1 cellular context compared by ENCODE assay signal in genomic region chr2:216571909-216572513, GRCh38.
TF ChIP-seq lines count a peak whose summit lies in the region.

No MANE protein-coding gene starts in this region.

TF ChIP-seq in HepG2, 621 proteins besides CTCF, POLR2A, EP300 and RAD21 (continued from another document and continues in another):
- TF ChIP-seq ZNF639 (CRISPR knock-in tag; conservative IDR thresholded peaks at IDR 0.05) (no peak), ZNF230 (CRISPR knock-in tag; IDR thresholded peaks at IDR 0.05) (no peak), BATF2 (CRISPR knock-in tag; IDR thresholded peaks at IDR 0.05) (no peak), NR2C2 (CRISPR knock-in tag; IDR thresholded peaks at IDR 0.05; ENCODE audit: borderline replicate concordance) (no peak), ZEB1 (IDR thresholded peaks at IDR 0.05; ENCODE audit: insufficient replicate concordance, low read depth) (no peak), CBX5 (CRISPR knock-in tag; IDR thresholded peaks at IDR 0.05; ENCODE audit: borderline replicate concordance) (no peak), ZFX (CRISPR knock-in tag; IDR thresholded peaks at IDR 0.05; ENCODE audit: low read depth) (no peak), ZNF235 (CRISPR knock-in tag; IDR thresholded peaks at IDR 0.05; ENCODE audit: borderline replicate concordance) (no peak), BCLAF1 (IDR thresholded peaks at IDR 0.05) (no peak), TIGD3 (CRISPR knock-in tag; IDR thresholded peaks at IDR 0.05; ENCODE audit: borderline replicate concordance) (no peak), ZBTB2 (CRISPR knock-in tag; IDR thresholded peaks at IDR 0.05; ENCODE audit: low read depth) (no peak), NBN (conservative IDR thresholded peaks at IDR 0.05) (no peak), ZNF557 (CRISPR knock-in tag; IDR thresholded peaks at IDR 0.05) (no peak), TEAD2 (CRISPR knock-in tag; IDR thresholded peaks at IDR 0.05) (no peak), HOMEZ (CRISPR knock-in tag; IDR thresholded peaks at IDR 0.05; ENCODE audit: low read depth) (0 out of 2 replicates have a peak, but pooled peaks have one; percentile 1), ZNF800 (CRISPR knock-in tag; IDR thresholded peaks at IDR 0.05) (no peak), RXRA (CRISPR knock-in tag; IDR thresholded peaks at IDR 0.05) (0 out of 2 replicates have a peak, but pooled peaks have one; percentile 20), ZNF234 (CRISPR knock-in tag; conservative IDR thresholded peaks at IDR 0.05) (no peak), SMAD9 (CRISPR knock-in tag; IDR thresholded peaks at IDR 0.05) (no peak), AHDC1 (CRISPR knock-in tag; IDR thresholded peaks at IDR 0.05; ENCODE audit: borderline replicate concordance) (peak; percentile 72; the same call in 1 of the 2 replicates), ELF4 (CRISPR knock-in tag; IDR thresholded peaks at IDR 0.05; ENCODE audit: borderline replicate concordance) (no peak), EZH2 (conservative IDR thresholded peaks at IDR 0.05; ENCODE audit: low read depth, low read length) (no peak), ZNF225 (CRISPR knock-in tag; IDR thresholded peaks at IDR 0.05) (no peak), CBX2 (IDR thresholded peaks at IDR 0.05; ENCODE audit: low read depth, low read length) (no peak), CBX2 (CRISPR knock-in tag; IDR thresholded peaks at IDR 0.05; ENCODE audit: low read depth) (no peak), NCOA2 (CRISPR knock-in tag; IDR thresholded peaks at IDR 0.05) (no peak), BCL3 (CRISPR knock-in tag; IDR thresholded peaks at IDR 0.05) (no peak), ZBTB39 (CRISPR knock-in tag; IDR thresholded peaks at IDR 0.05) (no peak), CSRNP2 (CRISPR knock-in tag; conservative IDR thresholded peaks at IDR 0.05; ENCODE audit: low read depth) (no peak), NAIF1 (CRISPR knock-in tag; IDR thresholded peaks at IDR 0.05; ENCODE audit: borderline replicate concordance) (no peak), JARID2 (CRISPR knock-in tag; IDR thresholded peaks at IDR 0.05; ENCODE audit: insufficient replicate concordance) (no peak)
